In the genomic region with DNA sequence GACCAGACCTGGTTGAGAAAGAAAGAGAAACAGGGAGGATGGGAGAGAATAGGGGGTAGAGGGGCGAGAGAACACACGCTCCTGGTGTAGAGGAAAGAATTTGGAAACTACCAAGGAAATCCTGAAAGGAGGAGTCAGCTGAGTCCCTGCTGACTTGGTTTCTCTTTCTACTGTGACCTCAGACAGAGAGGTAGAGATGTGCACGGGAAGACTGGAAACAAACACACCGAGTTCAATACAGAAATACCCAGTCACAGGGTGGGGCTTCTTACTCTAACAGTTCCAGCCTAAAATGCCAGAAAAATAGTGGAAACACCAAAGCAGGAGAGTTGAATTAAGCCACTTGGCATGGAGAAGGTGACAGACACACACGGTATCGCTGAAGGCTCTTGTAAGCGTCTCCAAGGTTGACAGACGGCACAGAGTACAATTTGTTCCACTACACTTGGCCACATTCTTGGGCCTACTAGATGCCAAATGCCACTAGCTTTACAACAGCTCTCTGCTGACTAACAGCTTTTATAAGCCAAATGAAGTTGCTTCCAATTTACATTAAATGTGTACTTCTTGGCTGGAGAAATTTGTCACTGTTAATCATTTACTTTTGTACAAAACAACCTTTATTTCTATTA, we compare ENCODE assay signal across 11 cellular contexts. TPM values are rescaled to one million over a fixed set of nuclear protein-coding genes. Genes with fewer than 3 reads are reported as not detected.
A peak's percentile ranks its signal among the peaks of the same experiment; 100 is the strongest.
DNase-seq lines count a peak whose midpoint lies in the region; TF ChIP-seq lines count a peak whose summit lies in the region.
"Had no signal": no experiment of that assay in that cellular context is flagged by ENCODE, and none has a peak within 500 bp of the region (broad histone marks: within the 10 kb centered on the region; RNA-seq: fewer than 3 reads in every experiment).

No MANE protein-coding gene starts in this region.

- H3K27me3 ChIP-seq in left ventricle myocardium inferior (ENCODE audit: low read depth) (no peaks in the 10 kb centered on the region), sigmoid colon (no peaks in the 10 kb centered on the region)

- 63 to 79% methylated on average over 8 of the region's 8 CpGs for WGBS in sigmoid colon, 2 donors

- H3K36me3 ChIP-seq in left ventricle myocardium inferior = no peaks in the 10 kb centered on the region
- no peaks in the 10 kb centered on the region for H3K36me3 ChIP-seq in sigmoid colon

- H3K9me3 ChIP-seq in left ventricle myocardium inferior (replicated peaks) (no peaks in the 10 kb centered on the region), sigmoid colon (no peaks in the 10 kb centered on the region)

- peak overlapping the region; percentile 89 for H3K27ac ChIP-seq in left ventricle myocardium inferior (replicated peaks)
- peak overlapping the region; percentile 71 to 91 (median 86) for H3K27ac ChIP-seq in sigmoid colon

- TF ChIP-seq POLR2A in sigmoid colon (IDR thresholded peaks at IDR 0.05) = no peak

- H3K4me1 ChIP-seq in left ventricle myocardium inferior = peaks cover 80% of the 10 kb centered on the region
- H3K4me1 ChIP-seq in sigmoid colon = peaks cover 0 to 69% (median 62%) of the 10 kb centered on the region in 4 donors

- H3K4me3 ChIP-seq in left ventricle myocardium inferior = peak overlapping the region; percentile 43
- no peak overlapping the region for H3K4me3 ChIP-seq in sigmoid colon

- POLR2A ChIA-PET in HEK293T (lab: Yijun Ruan, JAX) = no interaction called here

- peak; percentile 92 to 98 (median 96) for TF ChIP-seq EP300 in sigmoid colon (IDR thresholded peaks at IDR 0.05)

- TF ChIP-seq CTCF in left ventricle myocardium inferior (IDR thresholded peaks at IDR 0.05; ENCODE audit: borderline replicate concordance) = no peak
- no peak for TF ChIP-seq CTCF in sigmoid colon (IDR thresholded peaks at IDR 0.05)

- CTCF ChIA-PET in HEK293T (lab: Yijun Ruan, JAX) = interaction anchor here (0.6 kb wide), 1 partner anchor 9 kb away, joined by 6 read pairs; no protein-coding TSS in a partner anchor

- intact Hi-C loops in left ventricle myocardium inferior (cut with micrococcal nuclease) = no loop called here
- intact Hi-C loops in sigmoid colon (cut with DNase I) = no loop called here

- DNase-seq in GM03348 (ENCODE audit: low spot score) (peak; percentile 36), astrocyte of the hippocampus (ENCODE audit: low read depth, low spot score) (peak; percentile 82), left ventricle myocardium inferior (no peak), sigmoid colon (peak; percentile 89), DMS153 treated with DMSO at 0.1 percent for 48 hours (lab: John Stamatoyannopoulos, UW; ENCODE audit: unreplicated experiment) (no peak), NCI-H82 treated with DMSO at 0.1 percent for 48 hours (lab: John Stamatoyannopoulos, UW; ENCODE audit: unreplicated experiment) (no peak), HEK293T (ENCODE audit: extremely low spot score) (no peak), kidney glomerular epithelial cell (lab: John Stamatoyannopoulos, UW) (no peak)
- DNase-seq: activated CD4-positive, alpha-beta T cell treated with anti-CD3 and anti-CD28 coated beads, Interleukin-2, amount 50 U/mL, for 48 hours; effector CD4-positive, alpha-beta T cell; NCI-H774 had no signal

TF ChIP-seq in HEK293T, 16 proteins besides CTCF, POLR2A, EP300 and RAD21:
- no peak for TF ChIP-seq ELF4 (IDR thresholded peaks at IDR 0.05)
- TF ChIP-seq ARNT (IDR thresholded peaks at IDR 0.05) = no peak
- no peak for TF ChIP-seq FOXK2 (IDR thresholded peaks at IDR 0.05)
- no peak for TF ChIP-seq FOXA1 (IDR thresholded peaks at IDR 0.05)
- TF ChIP-seq, protein P1, sequence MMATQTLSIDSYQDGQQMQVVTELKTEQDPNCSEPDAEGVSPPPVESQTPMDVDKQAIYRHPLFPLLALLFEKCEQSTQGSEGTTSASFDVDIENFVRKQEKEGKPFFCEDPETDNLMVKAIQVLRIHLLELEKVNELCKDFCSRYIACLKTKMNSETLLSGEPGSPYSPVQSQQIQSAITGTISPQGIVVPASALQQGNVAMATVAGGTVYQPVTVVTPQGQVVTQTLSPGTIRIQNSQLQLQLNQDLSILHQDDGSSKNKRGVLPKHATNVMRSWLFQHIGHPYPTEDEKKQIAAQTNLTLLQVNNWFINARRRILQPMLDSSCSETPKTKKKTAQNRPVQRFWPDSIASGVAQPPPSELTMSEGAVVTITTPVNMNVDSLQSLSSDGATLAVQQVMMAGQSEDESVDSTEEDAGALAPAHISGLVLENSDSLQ (IDR thresholded peaks at IDR 0.05) = no peak
- no peak for TF ChIP-seq SUZ12 (IDR thresholded peaks at IDR 0.05)
- no peak for TF ChIP-seq HDGF (IDR thresholded peaks at IDR 0.05; ENCODE audit: borderline replicate concordance)
- no peak for TF ChIP-seq TARDBP (IDR thresholded peaks at IDR 0.05)
- TF ChIP-seq BHLHE40 (IDR thresholded peaks at IDR 0.05; ENCODE audit: borderline replicate concordance) = no peak
- no peak for TF ChIP-seq CTBP1 (IDR thresholded peaks at IDR 0.05; ENCODE audit: borderline replicate concordance)
- TF ChIP-seq NFRKB (IDR thresholded peaks at IDR 0.05) = no peak
- no peak for TF ChIP-seq ZNF384 (IDR thresholded peaks at IDR 0.05)
- TF ChIP-seq FOXM1 (IDR thresholded peaks at IDR 0.05; ENCODE audit: borderline replicate concordance) = no peak
TF ChIP-seq in HEK293T: peak in this region for 0.

RNA-seq across cellular contexts. Expression of a gene that starts 28.0 kb away (rescaled TPM):
- total RNA-seq in left ventricle myocardium inferior (20.2 TPM), sigmoid colon (10 to 100 TPM; 21.8 to 45.5 (median 28.2) TPM)
- 1 to 10 TPM; 3.7 to 4.6 (median 4.2) TPM for polyA plus RNA-seq in sigmoid colon

Comparison
In these comparisons a context has a peak if more than half of its experiments do, and no peak if none do; other contexts are left out.
1. DNase-seq: peak in GM03348 (single experiment), astrocyte of the hippocampus (single experiment) and sigmoid colon (single experiment); none in left ventricle myocardium inferior (single experiment), DMS153 treated with DMSO at 0.1 percent for 48 hours (single experiment), NCI-H82 treated with DMSO at 0.1 percent for 48 hours (single experiment), HEK293T (single experiment) and kidney glomerular epithelial cell (single experiment).